ENCODE assay signal across 16 cellular contexts in the genomic region with DNA sequence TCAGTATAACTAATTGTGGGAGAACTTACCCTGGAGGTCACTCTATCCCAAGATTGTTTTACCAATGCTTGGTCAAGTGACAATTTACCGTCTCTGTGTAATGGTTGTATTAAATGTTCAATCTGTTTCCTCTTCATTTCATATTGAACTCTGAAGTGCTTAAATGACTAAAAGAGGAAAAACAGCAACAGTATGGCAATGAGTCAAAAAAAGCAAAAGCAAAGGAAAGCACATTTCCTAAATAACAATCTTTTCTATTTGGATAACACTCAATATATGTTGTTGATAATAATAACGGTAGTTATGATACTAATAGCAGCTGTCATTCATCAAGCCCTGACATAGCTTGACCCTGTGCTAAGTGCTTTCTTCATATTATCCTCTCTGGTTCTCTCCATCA.
A peak's percentile ranks its signal among the peaks of the same experiment; 100 is the strongest.
DNase-seq lines count a peak whose midpoint lies in the region; TF ChIP-seq lines count a peak whose summit lies in the region.
"Had no signal": no experiment of that assay in that cellular context is flagged by ENCODE, and none has a peak within 500 bp of the region (broad histone marks: within the 10 kb centered on the region; RNA-seq: fewer than 3 reads in every experiment).

No MANE protein-coding gene starts in this region.

- H3K27me3 Mint-ChIP-seq in HFFc6 (ENCODE audit: insufficient read depth) = peaks cover 1% of the 10 kb centered on the region; the same call in 1 of the 2 replicates
- H3K27me3 Mint-ChIP-seq: B cell had no signal

- DNase-seq in HFFc6 (no peak), dermis microvascular lymphatic vessel endothelial cell (ENCODE audit: low read depth in 2 of 2) (peak; percentile 82 to 87), left kidney (ENCODE audit: low read depth, low spot score) (peak; percentile 3), pulmonary artery endothelial cell (ENCODE audit: low read depth, low spot score) (peak; percentile 50), NCI-H2196 (lab: John Stamatoyannopoulos, UW; ENCODE audit: unreplicated experiment) (no peak), iPS-NIHi11 (ENCODE audit: low spot score) (no peak), NCI-H2227 (lab: John Stamatoyannopoulos, UW; ENCODE audit: unreplicated experiment) (no peak)
- DNase-seq: Caco-2; CD4-positive, CD25-positive, alpha-beta regulatory T cell; CD8-positive, alpha-beta T cell; DMS153; DND-41; GM23248; H7; HCEC 1CT had no signal

- H3K27ac Mint-ChIP-seq in HFFc6 = peak overlapping the region; percentile 6; the same call in 1 of the 2 replicates
- H3K27ac Mint-ChIP-seq: B cell; CD4-positive, CD25-positive, alpha-beta regulatory T cell; CD8-positive, alpha-beta T cell had no signal

- peaks cover 29% of the 10 kb centered on the region for H3K4me1 Mint-ChIP-seq in HFFc6 (ENCODE audit: low read depth)
- H3K4me1 Mint-ChIP-seq: B cell; CD4-positive, CD25-positive, alpha-beta regulatory T cell had no signal

- H3K36me3 Mint-ChIP-seq in HFFc6 (ENCODE audit: low read depth) = peaks cover 30% of the 10 kb centered on the region; the same call in 1 of the 2 replicates
- H3K36me3 Mint-ChIP-seq: CD4-positive, CD25-positive, alpha-beta regulatory T cell; CD8-positive, alpha-beta T cell had no signal

- TF ChIP-seq CTCF in HFFc6 (IDR thresholded peaks at IDR 0.05) = no peak

- H3K4me3 Mint-ChIP-seq in HFFc6 = no peak overlapping the region
- H3K4me3 Mint-ChIP-seq: B cell; CD8-positive, alpha-beta T cell had no signal

- H3K9me3 Mint-ChIP-seq in HFFc6 = peaks cover 5% of the 10 kb centered on the region; the same call in 1 of the 2 replicates
- H3K9me3 Mint-ChIP-seq: CD8-positive, alpha-beta T cell had no signal

Comparison
In these comparisons a context has a peak if more than half of its experiments do, and no peak if none do; other contexts are left out.
1. DNase-seq: peak in dermis microvascular lymphatic vessel endothelial cell (2 of 2), left kidney (single experiment) and pulmonary artery endothelial cell (single experiment); none in HFFc6 (single experiment), NCI-H2196 (single experiment), iPS-NIHi11 (single experiment) and NCI-H2227 (single experiment).